27 cellular contexts compared by ENCODE assay signal in genomic region chr12:91566328-91567099, GRCh38.
"Had no signal": no experiment of that assay in that cellular context is flagged by ENCODE, and none has a peak within 500 bp of the region (broad histone marks: within the 10 kb centered on the region; RNA-seq: fewer than 3 reads in every experiment).

No MANE protein-coding gene starts in this region.

- ATAC-seq: activated CD8-positive, alpha-beta T cell treated with anti-CD3 and anti-CD28 coated beads for 36 hours; activated T-cell treated with anti-CD3 and anti-CD28 coated beads, Interleukin-2, amount 50 U/mL, for 72 hours; activated T-helper 17 cell treated with anti-CD3 and anti-CD28 coated beads, Interleukin-2, amount 50 U/mL, for 72 hours; body of pancreas had no signal

- H3K4me3 Mint-ChIP-seq: activated CD4-positive, alpha-beta T cell treated with anti-CD3 and anti-CD28 coated beads, Interleukin-2, amount 10 ng/mL, durations not matched to agents 24 days and 14 days; activated CD8-positive, alpha-beta T cell treated with anti-CD3 and anti-CD28 coated beads for 36 hours; activated naive CD8-positive, alpha-beta T cell treated with anti-CD3 and anti-CD28 coated beads for 36 hours; activated T-cell treated with anti-CD3 and anti-CD28 coated beads, Interleukin-2, amount 50 U/mL, for 72 hours; activated T-helper 17 cell treated with anti-CD3 and anti-CD28 coated beads, Interleukin-2, amount 50 U/mL, for 72 hours; T-helper 2 cell treated with Interferon-gamma antibody and Interleukin-4, amounts not matched to agents 5 μg/mL and 100 μg/mL, for 36 hours had no signal

- H3K4me1 ChIP-seq: breast epithelium had no signal

- H3K27me3 ChIP-seq: body of pancreas, breast epithelium, SJCRH30 had no signal

- DNase-seq: activated CD4-positive, alpha-beta T cell treated with anti-CD3 and anti-CD28 coated beads, Interleukin-2, amount 10 ng/mL, durations not matched to agents 24 days and 14 days; activated CD4-positive, alpha-beta T cell treated with anti-CD3 and anti-CD28 coated beads, Interleukin-2, amount 50 U/mL, for 4 hours; activated CD8-positive, alpha-beta T cell treated with anti-CD3 and anti-CD28 coated beads for 36 hours; activated effector memory CD4-positive, alpha-beta T cell treated with anti-CD3 and anti-CD28 coated beads, Interleukin-2, amount 50 U/mL, for 16 hours; activated naive CD4-positive, alpha-beta T cell; activated naive CD4-positive, alpha-beta T cell treated with anti-CD3 and anti-CD28 coated beads, Interleukin-2, amount 50 U/mL, for 16 hours; activated naive CD8-positive, alpha-beta T cell treated with anti-CD3 and anti-CD28 coated beads for 36 hours; activated T-cell treated with anti-CD3 and anti-CD28 coated beads, Interleukin-2, amount 50 U/mL, for 1 hour; activated T-cell treated with anti-CD3 and anti-CD28 coated beads, Interleukin-2, amount 50 U/mL, for 72 hours; amniotic stem cell; body of pancreas; MM.1S; MV-4-11; NCI-H1092; NCI-H1436 treated with DMSO at 0.1 percent for 48 hours; NCI-H1694 treated with DMSO at 0.1 percent for 48 hours; NCI-H2029; NCI-H345; NCI-H524 treated with DMSO at 0.1 percent for 48 hours; PC-9; Right ventricle myocardium superior; SJCRH30 had no signal

- H3K27ac Mint-ChIP-seq: activated CD4-positive, alpha-beta T cell treated with anti-CD3 and anti-CD28 coated beads, Interleukin-2, amount 10 ng/mL, durations not matched to agents 24 days and 14 days; activated CD8-positive, alpha-beta T cell treated with anti-CD3 and anti-CD28 coated beads for 36 hours; activated naive CD8-positive, alpha-beta T cell treated with anti-CD3 and anti-CD28 coated beads for 36 hours; activated T-cell treated with anti-CD3 and anti-CD28 coated beads, Interleukin-2, amount 50 U/mL, for 72 hours; activated T-helper 17 cell treated with anti-CD3 and anti-CD28 coated beads, Interleukin-2, amount 50 U/mL, for 72 hours; T-helper 2 cell treated with Interferon-gamma antibody and Interleukin-4, amounts not matched to agents 5 μg/mL and 100 μg/mL, for 36 hours had no signal

- H3K4me2 ChIP-seq: KMS-11, PC-9 had no signal

- H3K4me3 ChIP-seq: body of pancreas, breast epithelium, PC-9, SJCRH30, SK-N-MC had no signal

- H2AFZ ChIP-seq: PC-9 had no signal

- H3K27me3 Mint-ChIP-seq: activated CD8-positive, alpha-beta T cell treated with anti-CD3 and anti-CD28 coated beads for 36 hours; activated naive CD8-positive, alpha-beta T cell treated with anti-CD3 and anti-CD28 coated beads for 36 hours; activated T-helper 17 cell treated with anti-CD3 and anti-CD28 coated beads, Interleukin-2, amount 50 U/mL, for 72 hours had no signal

- H3K27ac ChIP-seq: body of pancreas, breast epithelium, KMS-11, PC-9, SK-N-MC had no signal

- H3K9me3 Mint-ChIP-seq: activated T-helper 17 cell treated with anti-CD3 and anti-CD28 coated beads, Interleukin-2, amount 50 U/mL, for 72 hours had no signal

- H3K9me3 ChIP-seq: body of pancreas, breast epithelium, SJCRH30 had no signal

- H3K36me3 ChIP-seq: breast epithelium, SJCRH30 had no signal

- H3K9ac ChIP-seq: KMS-11 had no signal
